35 cellular contexts compared by ENCODE assay signal in genomic region chr6:53363341-53364079, GRCh38.
"Had no signal": no experiment of that assay in that cellular context is flagged by ENCODE, and none has a peak within 500 bp of the region (broad histone marks: within the 10 kb centered on the region; RNA-seq: fewer than 3 reads in every experiment).

No MANE protein-coding gene starts in this region.

- H3K27ac ChIP-seq: adrenal gland, body of pancreas, esophagus muscularis mucosa, foreskin keratinocyte, gastrocnemius medialis, heart right ventricle, WERI-Rb-1 had no signal

- H3K27me3 Mint-ChIP-seq: activated CD4-positive, alpha-beta T cell treated with anti-CD3 and anti-CD28 coated beads for 36 hours; activated CD4-positive, alpha-beta T cell treated with anti-CD3 and anti-CD28 coated beads, Interleukin-2, amount 10 ng/mL, durations not matched to agents 7 days and 5 days; activated CD8-positive, alpha-beta T cell treated with anti-CD3 and anti-CD28 coated beads for 36 hours; activated naive CD4-positive, alpha-beta T cell treated with anti-CD3 and anti-CD28 coated beads, Interleukin-2, amount 50 U/mL, for 24 hours; activated naive CD8-positive, alpha-beta T cell treated with anti-CD3 and anti-CD28 coated beads for 36 hours; activated naive CD8-positive, alpha-beta T cell treated with anti-CD3 and anti-CD28 coated beads, Interleukin-2, amount 50 U/mL, for 24 hours; effector memory CD8-positive, alpha-beta T cell; T-cell had no signal

- H3K9me3 ChIP-seq: adrenal gland, body of pancreas, esophagus muscularis mucosa, gastrocnemius medialis, heart right ventricle had no signal

- H3K9me3 Mint-ChIP-seq: activated naive CD4-positive, alpha-beta T cell treated with anti-CD3 and anti-CD28 coated beads, Interleukin-2, amount 50 U/mL, for 24 hours; effector memory CD8-positive, alpha-beta T cell had no signal

- H3K36me3 Mint-ChIP-seq: T-cell had no signal

- H3K36me3 ChIP-seq: adrenal gland, esophagus muscularis mucosa, gastrocnemius medialis, heart right ventricle, WERI-Rb-1 had no signal

- DNase-seq: activated CD4-positive, alpha-beta T cell treated with anti-CD3 and anti-CD28 coated beads for 36 hours; activated CD4-positive, alpha-beta T cell treated with anti-CD3 and anti-CD28 coated beads, Interleukin-2, amount 10 ng/mL, durations not matched to agents 7 days and 5 days; activated CD4-positive, alpha-beta T cell treated with anti-CD3 and anti-CD28 coated beads, Interleukin-2, amount 50 U/mL, for 4 hours; activated CD4-positive, CD25-positive, alpha-beta regulatory T cell; activated CD4-positive, CD25-positive, alpha-beta regulatory T cell treated with anti-CD3 and anti-CD28 coated beads, Interleukin-2, amount 50 U/mL, for 72 hours; activated CD8-positive, alpha-beta memory T cell treated with anti-CD3 and anti-CD28 coated beads for 24 hours; activated CD8-positive, alpha-beta T cell treated with anti-CD3 and anti-CD28 coated beads for 36 hours; activated effector memory CD4-positive, alpha-beta T cell treated with anti-CD3 and anti-CD28 coated beads, Interleukin-2, amount 50 U/mL, for 16 hours; activated naive CD4-positive, alpha-beta T cell treated with anti-CD3 and anti-CD28 coated beads for 36 hours; activated naive CD8-positive, alpha-beta T cell treated with anti-CD3 and anti-CD28 coated beads for 36 hours; activated naive CD8-positive, alpha-beta T cell treated with anti-CD3 and anti-CD28 coated beads, Interleukin-2, amount 50 U/mL, for 24 hours; activated T-cell treated with anti-CD3 and anti-CD28 coated beads, Interleukin-2, amount 50 U/mL, for 1 hour; activated T-cell treated with anti-CD3 and anti-CD28 coated beads, Interleukin-2, amount 50 U/mL, for 48 hours; adrenal gland; amygdala; aorta; body of pancreas; caudate nucleus; cortex of kidney; dermis blood vessel endothelial cell; effector CD4-positive, alpha-beta T cell; effector memory CD8-positive, alpha-beta T cell; erythroblast; foreskin keratinocyte; gastrocnemius medialis; heart right ventricle; T-cell; T1000; WERI-Rb-1 had no signal

- H3K27ac Mint-ChIP-seq: activated CD4-positive, alpha-beta T cell treated with anti-CD3 and anti-CD28 coated beads for 36 hours; activated CD4-positive, alpha-beta T cell treated with anti-CD3 and anti-CD28 coated beads, Interleukin-2, amount 10 ng/mL, durations not matched to agents 7 days and 5 days; activated CD8-positive, alpha-beta T cell treated with anti-CD3 and anti-CD28 coated beads for 36 hours; activated naive CD4-positive, alpha-beta T cell treated with anti-CD3 and anti-CD28 coated beads for 36 hours; activated naive CD4-positive, alpha-beta T cell treated with anti-CD3 and anti-CD28 coated beads, Interleukin-2, amount 50 U/mL, for 24 hours; activated naive CD8-positive, alpha-beta T cell treated with anti-CD3 and anti-CD28 coated beads for 36 hours; activated naive CD8-positive, alpha-beta T cell treated with anti-CD3 and anti-CD28 coated beads, Interleukin-2, amount 50 U/mL, for 24 hours; activated T-helper 1 cell treated with anti-CD3 and anti-CD28 coated beads, Interleukin-12 subunit alpha, Interleukin-12 subunit beta, Interleukin-2, Interleukin-4 antibody, amounts not matched to agents 30 ng/mL and 10 ng/mL and 1 ng/mL, durations not matched to agents 14 hours and 24 hours and 36 hours; activated T-helper 2 cell treated with anti-CD3 and anti-CD28 coated beads, Interferon-gamma antibody, Interleukin-2, Interleukin-4, amounts not matched to agents 10 μg/mL and 5 μg/mL and 100 μg/mL, durations not matched to agents 14 hours and 24 hours and 36 hours; effector memory CD8-positive, alpha-beta T cell; T-helper 1 cell treated with Interleukin-12 subunit alpha and Interleukin-12 subunit beta and Interleukin-4 antibody, amounts not matched to agents 30 μg/mL and 1 μg/mL, for 36 hours; T-helper 2 cell treated with Interferon-gamma antibody and Interleukin-4, amounts not matched to agents 5 μg/mL and 100 μg/mL, for 36 hours had no signal

- H3K4me3 ChIP-seq: adrenal gland, body of pancreas, esophagus muscularis mucosa, gastrocnemius medialis, heart right ventricle had no signal

- ATAC-seq: activated CD4-positive, alpha-beta T cell treated with anti-CD3 and anti-CD28 coated beads for 36 hours; activated CD8-positive, alpha-beta T cell treated with anti-CD3 and anti-CD28 coated beads for 36 hours; activated naive CD8-positive, alpha-beta T cell treated with anti-CD3 and anti-CD28 coated beads, Interleukin-2, amount 50 U/mL, for 24 hours; body of pancreas; effector memory CD8-positive, alpha-beta T cell; foreskin keratinocyte; gastrocnemius medialis; heart right ventricle; T-cell had no signal

- H3K4me3 Mint-ChIP-seq: activated CD4-positive, alpha-beta T cell treated with anti-CD3 and anti-CD28 coated beads for 36 hours; activated CD4-positive, alpha-beta T cell treated with anti-CD3 and anti-CD28 coated beads, Interleukin-2, amount 10 ng/mL, durations not matched to agents 7 days and 5 days; activated CD8-positive, alpha-beta T cell treated with anti-CD3 and anti-CD28 coated beads for 36 hours; activated naive CD4-positive, alpha-beta T cell treated with anti-CD3 and anti-CD28 coated beads for 36 hours; activated naive CD4-positive, alpha-beta T cell treated with anti-CD3 and anti-CD28 coated beads, Interleukin-2, amount 50 U/mL, for 24 hours; activated naive CD8-positive, alpha-beta T cell treated with anti-CD3 and anti-CD28 coated beads for 36 hours; activated naive CD8-positive, alpha-beta T cell treated with anti-CD3 and anti-CD28 coated beads, Interleukin-2, amount 50 U/mL, for 24 hours; activated T-helper 1 cell treated with anti-CD3 and anti-CD28 coated beads, Interleukin-12 subunit alpha, Interleukin-12 subunit beta, Interleukin-2, Interleukin-4 antibody, amounts not matched to agents 30 ng/mL and 10 ng/mL and 1 ng/mL, durations not matched to agents 14 hours and 24 hours and 36 hours; T-cell; T-helper 1 cell treated with Interleukin-12 subunit alpha and Interleukin-12 subunit beta and Interleukin-4 antibody, amounts not matched to agents 30 μg/mL and 1 μg/mL, for 36 hours; T-helper 2 cell treated with Interferon-gamma antibody and Interleukin-4, amounts not matched to agents 5 μg/mL and 100 μg/mL, for 36 hours had no signal

- H3K27me3 ChIP-seq: adrenal gland, body of pancreas, esophagus muscularis mucosa, foreskin keratinocyte, gastrocnemius medialis, heart right ventricle had no signal
